Comparison of ENCODE assay signal across 8 cellular contexts in genomic region chr1:85628791-85629531, GRCh38. TPM values are rescaled to one million over a fixed set of nuclear protein-coding genes. Genes with fewer than 3 reads are reported as not detected.
DNase-seq lines count a peak whose midpoint lies in the region; ATAC-seq and TF ChIP-seq lines count a peak whose summit lies in the region.

No MANE protein-coding gene starts in this region.

- peak; percentile 84 to 85 for ATAC-seq in upper lobe of left lung (ENCODE audit: low FRiP score in 2 of 2)
- no peak for ATAC-seq in HG03460 (IDR thresholded peaks at IDR 0.05; ENCODE audit: unreplicated experiment)

- peaks cover 3 to 13% (median 11%) of the 10 kb centered on the region in 4 donors for H3K4me1 ChIP-seq in upper lobe of left lung

- no peaks in the 10 kb centered on the region for H3K9me3 ChIP-seq in upper lobe of left lung

- WGBS in upper lobe of left lung, 2 donors, result 43 to 51% methylated on average over 9 of the region's 9 CpGs

- DNase-seq in NCI-H1092 treated with DMSO at 0.1 percent for 48 hours (lab: John Stamatoyannopoulos, UW) (peak; percentile 26), NCI-H1092 (lab: John Stamatoyannopoulos, UW) (no peak), brain microvascular endothelial cell (peak; percentile 88), kidney tubule cell (ENCODE audit: low spot score) (peak; percentile 86), upper lobe of left lung (peak; percentile 7 to 69), 8988T (no peak), DMS79 treated with DMSO at 0.1 percent for 48 hours (lab: John Stamatoyannopoulos, UW) (no peak)

- TF ChIP-seq CTCF in brain microvascular endothelial cell (IDR thresholded peaks at IDR 0.05; ENCODE audit: low read depth, low read length, missing control alignments), result no peak
- TF ChIP-seq CTCF in upper lobe of left lung (IDR thresholded peaks at IDR 0.05), result no peak

- H3K27ac ChIP-seq in brain microvascular endothelial cell, result peak overlapping the region; percentile 95
- H3K27ac ChIP-seq in upper lobe of left lung, result peak overlapping the region; percentile 59 to 86 (median 71)

- no peaks in the 10 kb centered on the region for H3K27me3 ChIP-seq in brain microvascular endothelial cell (replicated peaks)
- no peaks in the 10 kb centered on the region for H3K27me3 ChIP-seq in upper lobe of left lung

- no peaks in the 10 kb centered on the region for H3K36me3 ChIP-seq in brain microvascular endothelial cell (replicated peaks)
- no peaks in the 10 kb centered on the region for H3K36me3 ChIP-seq in upper lobe of left lung

- TF ChIP-seq POLR2A in upper lobe of left lung (IDR thresholded peaks at IDR 0.05), result no peak

- in situ Hi-C loops in brain microvascular endothelial cell (cut with HindIII; ENCODE audit: low pct_ligation_motif_present, low sequenced_read_pairs), result no loop called here

- H3K4me3 ChIP-seq in brain microvascular endothelial cell (ENCODE audit: low read depth, low read length), result peak overlapping the region; percentile 23
- no peak overlapping the region for H3K4me3 ChIP-seq in upper lobe of left lung

- no peak for TF ChIP-seq EP300 in upper lobe of left lung (IDR thresholded peaks at IDR 0.05)

RNA-seq across cellular contexts. Expression of gene CCN1, which starts 48.4 kb away (rescaled TPM):
- total RNA-seq in upper lobe of left lung, result 100 to 1,000 TPM; 103 to 249 (median 162) TPM

Comparison
In these comparisons a context has a peak if more than half of its experiments do, and no peak if none do; other contexts are left out.
1. DNase-seq: peak in NCI-H1092 treated with DMSO at 0.1 percent for 48 hours (single experiment), brain microvascular endothelial cell (single experiment), kidney tubule cell (single experiment) and upper lobe of left lung (2 of 2); none in NCI-H1092 (single experiment), 8988T (single experiment) and DMS79 treated with DMSO at 0.1 percent for 48 hours (single experiment).